In genomic region chr18:54616220-54616848, GRCh38 we compare ENCODE assay signal across 11 cellular contexts.
DNase-seq lines count a peak whose midpoint lies in the region; ATAC-seq and TF ChIP-seq lines count a peak whose summit lies in the region.
"Had no signal": no experiment of that assay in that cellular context is flagged by ENCODE, and none has a peak within 500 bp of the region (broad histone marks: within the 10 kb centered on the region; RNA-seq: fewer than 3 reads in every experiment).

No MANE protein-coding gene starts in this region.

- TF ChIP-seq CTCF in NB4 (IDR thresholded peaks at IDR 0.05; ENCODE audit: low read depth, low read length): no peak

- DNase-seq in CMK (ENCODE audit: low read depth) (peak; percentile 30), NB4 (ENCODE audit: low read depth) (peak; percentile 29), NCI-H187 treated with DMSO at 0.1 percent for 48 hours (lab: John Stamatoyannopoulos, UW) (no peak)
- DNase-seq in activated T-cell treated with anti-CD3 and anti-CD28 coated beads, Interleukin-2, amount 50 U/mL, for 1 hour: no peak
- DNase-seq: activated naive CD8-positive, alpha-beta T cell treated with anti-CD3 and anti-CD28 coated beads, Interleukin-2, amount 50 U/mL, for 24 hours; NCI-H2081 treated with DMSO at 0.1 percent for 48 hours; testis had no signal

- peak; percentile 87 for ATAC-seq in GM18907 (IDR thresholded peaks at IDR 0.05; ENCODE audit: unreplicated experiment)
- ATAC-seq in HG02884 (IDR thresholded peaks at IDR 0.05; ENCODE audit: unreplicated experiment): peak; percentile 87
- ATAC-seq in HG03457 (IDR thresholded peaks at IDR 0.05; ENCODE audit: unreplicated experiment): no peak
- ATAC-seq in HG03139 (IDR thresholded peaks at IDR 0.05; ENCODE audit: unreplicated experiment): no peak
- ATAC-seq: activated naive CD8-positive, alpha-beta T cell treated with anti-CD3 and anti-CD28 coated beads, Interleukin-2, amount 50 U/mL, for 24 hours had no signal

- TF ChIP-seq POLR2A in NB4 (IDR thresholded peaks at IDR 0.05; ENCODE audit: extremely low read depth, insufficient read length): no peak

- no peak overlapping the region for H3K4me3 ChIP-seq in NB4 (ENCODE audit: low read depth, low read length)
- H3K4me3 ChIP-seq: testis had no signal

Comparison
In these comparisons a context has a peak if more than half of its experiments do, and no peak if none do; other contexts are left out.
1. DNase-seq: peak in CMK (single experiment) and NB4 (single experiment); none in activated T-cell treated with anti-CD3 and anti-CD28 coated beads, Interleukin-2, amount 50 U/mL, for 1 hour (single experiment) and NCI-H187 treated with DMSO at 0.1 percent for 48 hours (single experiment).
2. ATAC-seq: peak in GM18907 (single experiment) and HG02884 (single experiment); none in HG03457 (single experiment) and HG03139 (single experiment).